8 cellular contexts compared by ENCODE assay signal in the genomic region with DNA sequence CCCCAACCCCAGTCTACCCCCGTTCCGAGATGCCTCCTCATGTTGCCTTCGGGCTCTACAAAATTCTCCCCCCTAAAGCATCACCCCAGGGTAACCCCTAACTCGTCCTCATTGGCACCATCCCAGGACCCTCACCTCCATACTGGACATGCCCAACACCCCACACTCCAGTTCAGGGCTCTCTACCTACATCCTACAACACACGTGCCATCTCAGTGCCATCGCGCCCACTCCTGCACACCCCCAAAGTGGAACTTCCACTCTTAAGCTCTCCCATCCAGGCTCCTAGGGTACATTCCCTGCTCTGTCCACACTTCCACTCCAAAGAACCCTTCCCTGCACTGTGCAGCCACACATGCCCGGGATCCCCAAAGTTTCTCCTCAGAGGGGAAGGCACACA. TPM values are rescaled to one million over a fixed set of nuclear protein-coding genes. Genes with fewer than 3 reads are reported as not detected.
DNase-seq lines count a peak whose midpoint lies in the region; ATAC-seq, FAIRE-seq and TF ChIP-seq lines count a peak whose summit lies in the region.

No MANE protein-coding gene starts in this region.

- peak overlapping the region; percentile 93 for H3K9ac ChIP-seq in astrocyte (ENCODE audit: low read length)

- peaks cover 64% of the 10 kb centered on the region for H3K79me2 ChIP-seq in astrocyte (ENCODE audit: insufficient read depth, low read length)

- peak; percentile 29 for ATAC-seq in left lung

- FAIRE-seq in astrocyte (lab: Jason Lieb, UNC) = no peak
- FAIRE-seq in RCC 7860 (lab: Jason Lieb, UNC) = no peak

- peaks cover 62% of the 10 kb centered on the region for H4K20me1 ChIP-seq in astrocyte (ENCODE audit: insufficient read depth, low read length)

- H3K36me3 Mint-ChIP-seq in T-helper 2 cell treated with Interferon-gamma antibody and Interleukin-4, amounts not matched to agents 5 μg/mL and 100 μg/mL, for 36 hours (ENCODE audit: low read depth) = peaks cover 15% of the 10 kb centered on the region
- peaks cover 5% of the 10 kb centered on the region for H3K36me3 Mint-ChIP-seq in astrocyte (ENCODE audit: low read depth, unreplicated experiment)

- TF ChIP-seq POLR2A in testis (IDR thresholded peaks at IDR 0.05) = no peak

- peak overlapping the region; percentile 92 for H3K4me3 Mint-ChIP-seq in T-helper 2 cell treated with Interferon-gamma antibody and Interleukin-4, amounts not matched to agents 5 μg/mL and 100 μg/mL, for 36 hours
- peak overlapping the region; percentile 98 for H3K4me3 Mint-ChIP-seq in astrocyte (ENCODE audit: unreplicated experiment)

- H3K27ac ChIP-seq in astrocyte (ENCODE audit: low read depth, low read length) (no peak overlapping the region), left lung (no peak overlapping the region), testis (peak overlapping the region; percentile 92 to 97)

- H3K27me3 ChIP-seq in astrocyte (ENCODE audit: insufficient read depth, low read length) = no peaks in the 10 kb centered on the region
- no peaks in the 10 kb centered on the region for H3K27me3 ChIP-seq in left lung
- no peaks in the 10 kb centered on the region for H3K27me3 ChIP-seq in testis

- no peaks in the 10 kb centered on the region for H3K36me3 ChIP-seq in astrocyte (ENCODE audit: insufficient read depth, low read length)
- H3K36me3 ChIP-seq in left lung = peaks cover 0 to 10% of the 10 kb centered on the region in 2 donors
- H3K36me3 ChIP-seq in testis (ENCODE audit: low read depth, missing control alignments) = no peaks in the 10 kb centered on the region

- WGBS in testis, 2 donors = 7 to 24% methylated on average over 8 of the region's 8 CpGs

- peak overlapping the region; percentile 98 for H3K4me2 ChIP-seq in astrocyte (ENCODE audit: low read length)

- H3K4me1 ChIP-seq in astrocyte (ENCODE audit: insufficient read depth, low read length) (peaks cover 18% of the 10 kb centered on the region), left lung (peaks cover 5 to 69% of the 10 kb centered on the region in 2 donors), testis (peaks cover 23% of the 10 kb centered on the region)

- H3K27ac Mint-ChIP-seq in T-helper 2 cell treated with Interferon-gamma antibody and Interleukin-4, amounts not matched to agents 5 μg/mL and 100 μg/mL, for 36 hours = peak overlapping the region; percentile 87
- peak overlapping the region; percentile 80 for H3K27ac Mint-ChIP-seq in astrocyte (ENCODE audit: unreplicated experiment)

- H3K4me3 ChIP-seq in astrocyte (ENCODE audit: insufficient read depth, low read depth, low read length) (peak overlapping the region; percentile 82), left lung (peak overlapping the region; percentile 86 to 98), testis (peak overlapping the region; percentile 95 to 97)

- peaks cover 40% of the 10 kb centered on the region for H3K4me1 Mint-ChIP-seq in T-helper 2 cell treated with Interferon-gamma antibody and Interleukin-4, amounts not matched to agents 5 μg/mL and 100 μg/mL, for 36 hours (ENCODE audit: low read depth)
- peaks cover 7% of the 10 kb centered on the region for H3K4me1 Mint-ChIP-seq in astrocyte (ENCODE audit: low read depth, unreplicated experiment)

- no peaks in the 10 kb centered on the region for H3K27me3 Mint-ChIP-seq in T-helper 2 cell treated with Interferon-gamma antibody and Interleukin-4, amounts not matched to agents 5 μg/mL and 100 μg/mL, for 36 hours (ENCODE audit: low read depth)
- no peaks in the 10 kb centered on the region for H3K27me3 Mint-ChIP-seq in astrocyte (ENCODE audit: low read depth, unreplicated experiment)

- no peaks in the 10 kb centered on the region for H3K9me3 Mint-ChIP-seq in T-helper 2 cell treated with Interferon-gamma antibody and Interleukin-4, amounts not matched to agents 5 μg/mL and 100 μg/mL, for 36 hours
- no peaks in the 10 kb centered on the region for H3K9me3 Mint-ChIP-seq in astrocyte (ENCODE audit: unreplicated experiment)

- TF ChIP-seq CTCF in astrocyte (IDR thresholded peaks at IDR 0.05; ENCODE audit: insufficient read depth, low read depth, low read length) (no peak), left lung (IDR thresholded peaks at IDR 0.05) (no peak), testis (IDR thresholded peaks at IDR 0.05) (no peak)

- no peaks in the 10 kb centered on the region for H3K9me3 ChIP-seq in astrocyte (ENCODE audit: insufficient read depth, low read depth, low read length)
- no peaks in the 10 kb centered on the region for H3K9me3 ChIP-seq in left lung
- H3K9me3 ChIP-seq in testis = no peaks in the 10 kb centered on the region

- no peak overlapping the region for H2AFZ ChIP-seq in astrocyte (ENCODE audit: low read depth, low read length)

- DNase-seq in T-helper 2 cell treated with Interferon-gamma antibody and Interleukin-4, amounts not matched to agents 5 μg/mL and 100 μg/mL, for 36 hours (ENCODE audit: low spot score) = no peak
- DNase-seq in T-helper 2 cell (no peak), astrocyte (ENCODE audit: low read depth) (no peak), left lung (peak in 1 of 2 donors; percentile 20), testis (no peak), NCI-H1436 (lab: John Stamatoyannopoulos, UW) (no peak), NCI-H1417 treated with DMSO at 0.1 percent for 48 hours (lab: John Stamatoyannopoulos, UW) (no peak), RCC 7860 (ENCODE audit: low spot score) (no peak)

- intact Hi-C loops in left lung (cut with DNase I) = no loop called here
- intact Hi-C loops in testis (cut with DNase I; ENCODE audit: low total_unique reads) = no loop called here

RNA-seq across cellular contexts. Expression of gene FKRP, which starts 0.8 kb away (rescaled TPM):
- total RNA-seq in astrocyte (25.1 and 28.1 TPM in 2 replicates), left lung (10 to 100 TPM; 18.8 to 20.9 TPM), testis (10 to 100 TPM; 33.0 to 37.2 TPM)
- 22.9 TPM for polyA plus RNA-seq in testis (ENCODE audit: insufficient read depth, low read depth, low replicate concordance)

RNA-seq across cellular contexts. Expression of gene STRN4, which starts 1.2 kb away (rescaled TPM):
- 75.0 and 80.8 TPM in 2 replicates for total RNA-seq in astrocyte
- 10 to 100 TPM; 54.2 to 73.4 TPM for total RNA-seq in left lung
- total RNA-seq in testis = 100 to 1,000 TPM; 229 to 308 TPM
- polyA plus RNA-seq in testis (ENCODE audit: insufficient read depth, low read depth, low replicate concordance) = 213 TPM

RNA-seq across cellular contexts. Expression of gene PRKD2, which starts 28.1 kb away (rescaled TPM):
- 45.8 and 54.6 TPM in 2 replicates for total RNA-seq in astrocyte
- 10 to 100 TPM; 37.8 to 48.5 TPM for total RNA-seq in left lung
- 10 to 100 TPM; 25.6 to 35.4 TPM for total RNA-seq in testis
- polyA plus RNA-seq in testis (ENCODE audit: insufficient read depth, low read depth, low replicate concordance) = 22.6 TPM

RNA-seq across cellular contexts. Expression of gene SLC1A5, which starts 43.4 kb away (rescaled TPM):
- total RNA-seq in astrocyte = 233 and 270 TPM in 2 replicates
- total RNA-seq in left lung = 100 to 1,000 TPM in 1 of 2 donors, 10 to 100 TPM in 1; 79.9 to 172 TPM
- total RNA-seq in testis = 10 to 100 TPM; 58.1 to 69.9 TPM
- 91.0 TPM for polyA plus RNA-seq in testis (ENCODE audit: insufficient read depth, low read depth, low replicate concordance)

Comparison
In these comparisons a context has a peak if more than half of its experiments do, and no peak if none do; other contexts are left out.
1. H3K27ac ChIP-seq: peak in testis (2 of 2); none in astrocyte (single experiment) and left lung (0 of 2).
2. Peak in every context shown above with its lines, with median percentiles within 50 percentile points of each other: H3K4me3 ChIP-seq.